In genomic region chr1:31745071-31745897, GRCh38 we compare ENCODE assay signal across 8 cellular contexts. TPM values are rescaled to one million over a fixed set of nuclear protein-coding genes. Genes with fewer than 3 reads are reported as not detected.
A peak's percentile ranks its signal among the peaks of the same experiment; 100 is the strongest.
DNase-seq lines count a peak whose midpoint lies in the region; ATAC-seq and TF ChIP-seq lines count a peak whose summit lies in the region.

No MANE protein-coding gene starts in this region.

- peak; percentile 67 for ATAC-seq in left ventricle myocardium superior
- no peak for ATAC-seq in GM21786 (IDR thresholded peaks at IDR 0.05; ENCODE audit: unreplicated experiment)

- H3K4me3 ChIP-seq in sigmoid colon: no peak overlapping the region

- DNase-seq in DMS153 treated with DMSO at 0.1 percent for 48 hours (lab: John Stamatoyannopoulos, UW; ENCODE audit: unreplicated experiment) (peak; percentile 52), HuH-7 (ENCODE audit: low spot score) (peak; percentile 94), SK-N-DZ (ENCODE audit: low spot score) (peak; percentile 43), amygdala (lab: John Stamatoyannopoulos, UW) (peak in 39 of 56 donors; percentile 17 to 77 (median 40)), left ventricle myocardium superior (peak; percentile 73), sigmoid colon (peak; percentile 81), putamen (ENCODE audit: low spot score) (no peak)

- no peak for TF ChIP-seq POLR2A in sigmoid colon (IDR thresholded peaks at IDR 0.05)

- H3K27me3 ChIP-seq in sigmoid colon: no peaks in the 10 kb centered on the region

- TF ChIP-seq CTCF in sigmoid colon (IDR thresholded peaks at IDR 0.05): peak in 3 of 4 experiments; percentile 50 to 78 (median 62)

- TF ChIP-seq EP300 in sigmoid colon (IDR thresholded peaks at IDR 0.05): no peak

- H3K36me3 ChIP-seq in sigmoid colon: no peaks in the 10 kb centered on the region

- intact Hi-C loops in left ventricle myocardium superior (cut with micrococcal nuclease) (no loop called here), sigmoid colon (cut with DNase I) (loop anchor here (1.0 kb wide), 1 partner anchor 81 kb away; no protein-coding TSS in a partner anchor)

- no peak overlapping the region for H3K27ac ChIP-seq in sigmoid colon

- no peaks in the 10 kb centered on the region for H3K4me1 ChIP-seq in sigmoid colon

- H3K9me3 ChIP-seq in sigmoid colon: no peaks in the 10 kb centered on the region

- WGBS in sigmoid colon, 2 donors: 42 to 48% methylated on average over 4 of the region's 4 CpGs

RNA-seq across cellular contexts. Expression of gene ADGRB2, which starts 18.9 kb away (rescaled TPM):
- polyA plus RNA-seq in SK-N-DZ (2014; cell fraction: cytosol; rRNA removed): 4.5 and 6.9 TPM in 2 replicates
- 15.5 and 24.3 TPM in 2 replicates for polyA plus RNA-seq in SK-N-DZ (2014; cell fraction: nucleus; rRNA removed)
- total RNA-seq in left ventricle myocardium superior (10.0 TPM), sigmoid colon (1 to 10 TPM; 1.4 to 3.9 (median 1.5) TPM)
- 1 to 10 TPM in 1 of 3 donors, not detected in 2; 1.3 TPM for polyA plus RNA-seq in sigmoid colon

RNA-seq across cellular contexts. Expression of gene COL16A1, which starts 41.5 kb away (rescaled TPM):
- polyA plus RNA-seq in SK-N-DZ (2014; cell fraction: cytosol; rRNA removed): 3.5 and 5.8 TPM in 2 replicates
- polyA plus RNA-seq in SK-N-DZ (2014; cell fraction: nucleus; rRNA removed): 70.8 and 89.0 TPM in 2 replicates
- total RNA-seq in left ventricle myocardium superior: 16.1 TPM
- 100 to 1,000 TPM in 2 of 4 donors, 10 to 100 TPM in 2; 43.1 to 271 (median 98.8) TPM for total RNA-seq in sigmoid colon
- 10 to 100 TPM in 1 of 3 donors, 1 to 10 TPM in 2; 4.6 to 23.4 (median 4.8) TPM for polyA plus RNA-seq in sigmoid colon
